Comparison of ENCODE assay signal across 17 cellular contexts in genomic region chr2:30224147-30224546, GRCh38. TPM values are rescaled to one million over a fixed set of nuclear protein-coding genes. Genes with fewer than 3 reads are reported as not detected.
A peak's percentile ranks its signal among the peaks of the same experiment; 100 is the strongest.
DNase-seq lines count a peak whose midpoint lies in the region; ATAC-seq and TF ChIP-seq lines count a peak whose summit lies in the region.
"Had no signal": no experiment of that assay in that cellular context is flagged by ENCODE, and none has a peak within 500 bp of the region (broad histone marks: within the 10 kb centered on the region; RNA-seq: fewer than 3 reads in every experiment).

No MANE protein-coding gene starts in this region.

- peak overlapping the region; percentile 18 for H3K4me3 Mint-ChIP-seq in T-helper 1 cell treated with Interleukin-12 subunit alpha and Interleukin-12 subunit beta and Interleukin-4 antibody, amounts not matched to agents 30 μg/mL and 1 μg/mL, for 36 hours
- H3K4me3 Mint-ChIP-seq: endodermal cell had no signal

- no peak for DNase-seq in T-helper 1 cell
- DNase-seq in OCI-LY7 (ENCODE audit: low spot score), result no peak
- peak; percentile 36 to 51 for DNase-seq in erythroblast (lab: John Stamatoyannopoulos, UW)
- no peak for DNase-seq in A172 (ENCODE audit: low spot score)
- no peak for DNase-seq in aorta
- DNase-seq: 8988T; activated CD4-positive, CD25-positive, alpha-beta regulatory T cell treated with anti-CD3 and anti-CD28 coated beads, Interleukin-2, amount 50 U/mL, for 72 hours; NCI-H69; stimulated activated CD4-positive, alpha-beta T cell treated with anti-CD3 and anti-CD28 coated beads, Interleukin-2, amount 100 ng/mL, for 48 hours had no signal

- H3K4me1 ChIP-seq in OCI-LY7 (ENCODE audit: insufficient read depth, low read length, poor library complexity, severe bottlenecking) (peaks cover 30% of the 10 kb centered on the region), parathyroid adenoma (peaks cover 39% of the 10 kb centered on the region), aorta (ENCODE audit: control insufficient read depth in 1 of 2, insufficient read depth in 2 of 2, low read length in 2 of 2) (peaks cover 0 to 4% of the 10 kb centered on the region in 2 donors)

- POLR2A ChIA-PET in OCI-LY7 (lab: Charles Lee), result interaction anchor here (1.1 to 2.0 kb wide), 3 partner anchors 10 to 77 kb away, joined by 3 to 6 read pairs (median 5); no protein-coding TSS in a partner anchor

- ATAC-seq in GM21360 (IDR thresholded peaks at IDR 0.05; ENCODE audit: unreplicated experiment) (no peak), aorta (ENCODE audit: low FRiP score) (no peak)
- ATAC-seq: HCT116 had no signal

- CTCF ChIA-PET in OCI-LY7 (lab: Charles Lee; ENCODE audit: unreplicated experiment), result no interaction called here

- peak overlapping the region; percentile 98 for H3K27ac Mint-ChIP-seq in T-helper 1 cell treated with Interleukin-12 subunit alpha and Interleukin-12 subunit beta and Interleukin-4 antibody, amounts not matched to agents 30 μg/mL and 1 μg/mL, for 36 hours
- H3K27ac Mint-ChIP-seq: endodermal cell, progenitor cell of endocrine pancreas had no signal

- no peak for TF ChIP-seq CTCF in OCI-LY7 (conservative IDR thresholded peaks at IDR 0.05; ENCODE audit: low read length)
- TF ChIP-seq CTCF in parathyroid adenoma (IDR thresholded peaks at IDR 0.05), result no peak

- H3K9me2 ChIP-seq in OCI-LY7 (ENCODE audit: insufficient read depth, low read length), result no peaks in the 10 kb centered on the region

- no peaks in the 10 kb centered on the region for H3K36me3 ChIP-seq in OCI-LY7 (ENCODE audit: insufficient read depth, low read length)
- H3K36me3 ChIP-seq in parathyroid adenoma (ENCODE audit: control insufficient read depth, insufficient read depth, low read length), result no peaks in the 10 kb centered on the region
- no peaks in the 10 kb centered on the region for H3K36me3 ChIP-seq in aorta (ENCODE audit: control insufficient read depth in 1 of 2, insufficient read depth in 2 of 2, low read length in 1 of 2)
- H3K36me3 ChIP-seq: suprapubic skin had no signal

- no peak overlapping the region for H3K9ac ChIP-seq in parathyroid adenoma

- TF ChIP-seq POLR2A in erythroblast (IDR thresholded peaks at IDR 0.05; ENCODE audit: low read length), result peak; percentile 27

- H3K4me2 ChIP-seq in OCI-LY7 (ENCODE audit: low read length) (peak overlapping the region; percentile 81), parathyroid adenoma (ENCODE audit: low read length) (no peak overlapping the region)

- no peaks in the 10 kb centered on the region for H3K9me3 Mint-ChIP-seq in T-helper 1 cell treated with Interleukin-12 subunit alpha and Interleukin-12 subunit beta and Interleukin-4 antibody, amounts not matched to agents 30 μg/mL and 1 μg/mL, for 36 hours
- H3K9me3 Mint-ChIP-seq: endodermal cell had no signal

- H4K20me1 ChIP-seq in OCI-LY7 (ENCODE audit: insufficient read depth, low read length), result no peaks in the 10 kb centered on the region

- H3K27me3 ChIP-seq in parathyroid adenoma (ENCODE audit: control insufficient read depth, insufficient read depth, low read length), result no peaks in the 10 kb centered on the region
- no peaks in the 10 kb centered on the region for H3K27me3 ChIP-seq in aorta (ENCODE audit: control insufficient read depth in 1 of 2, insufficient read depth in 2 of 2, low read length in 1 of 2)
- H3K27me3 ChIP-seq: suprapubic skin had no signal

- no TSS peak for BruUV-seq in OCI-LY7 (replicated peaks; lab: Mats Ljungman, UMichigan)

- H3K27ac ChIP-seq in OCI-LY7 (ENCODE audit: low read depth, low read length, poor library complexity, severe bottlenecking), result no peak overlapping the region
- H3K27ac ChIP-seq in parathyroid adenoma, result peak overlapping the region; percentile 97
- no peak overlapping the region for H3K27ac ChIP-seq in aorta (ENCODE audit: low read depth in 1 of 2, low read length in 2 of 2)

- H2AFZ ChIP-seq in OCI-LY7 (ENCODE audit: low read length) (peak overlapping the region; percentile 97; the same call in 1 of the 2 replicates), parathyroid adenoma (peak overlapping the region; percentile 63)

- H3K9me3 ChIP-seq in OCI-LY7 (ENCODE audit: low read length) (no peaks in the 10 kb centered on the region), parathyroid adenoma (ENCODE audit: control insufficient read depth, low read length) (no peaks in the 10 kb centered on the region), aorta (ENCODE audit: control insufficient read depth, low read length) (no peaks in the 10 kb centered on the region)
- H3K9me3 ChIP-seq: suprapubic skin had no signal

- H3K4me3 ChIP-seq in OCI-LY7 (ENCODE audit: low read depth, low read length, poor library complexity, severe bottlenecking) (no peak overlapping the region), parathyroid adenoma (ENCODE audit: low read depth, low read length) (no peak overlapping the region), aorta (ENCODE audit: low read length in 2 of 2) (no peak overlapping the region)
- H3K4me3 ChIP-seq: lung, suprapubic skin had no signal

- intact Hi-C loops in OCI-LY7 (cut with micrococcal nuclease; ENCODE audit: unreplicated experiment) (loop anchor here (2.0 kb wide), 1 partner anchor 113 kb away; no protein-coding TSS in a partner anchor), aorta (cut with DNase I) (no loop called here)

- H3K27me3 Mint-ChIP-seq in T-helper 1 cell treated with Interleukin-12 subunit alpha and Interleukin-12 subunit beta and Interleukin-4 antibody, amounts not matched to agents 30 μg/mL and 1 μg/mL, for 36 hours (ENCODE audit: low read depth), result no peaks in the 10 kb centered on the region

- no peaks in the 10 kb centered on the region for H3K79me2 ChIP-seq in OCI-LY7 (ENCODE audit: insufficient read depth, low read depth, low read length)
- H3K79me2 ChIP-seq in parathyroid adenoma, result peaks cover 3% of the 10 kb centered on the region

- H3K4me1 Mint-ChIP-seq in T-helper 1 cell treated with Interleukin-12 subunit alpha and Interleukin-12 subunit beta and Interleukin-4 antibody, amounts not matched to agents 30 μg/mL and 1 μg/mL, for 36 hours (ENCODE audit: low read depth), result peaks cover 60% of the 10 kb centered on the region

- no peaks in the 10 kb centered on the region for H3K36me3 Mint-ChIP-seq in T-helper 1 cell treated with Interleukin-12 subunit alpha and Interleukin-12 subunit beta and Interleukin-4 antibody, amounts not matched to agents 30 μg/mL and 1 μg/mL, for 36 hours (ENCODE audit: low read depth)

RNA-seq across cellular contexts. Expression of gene LBH, which starts 7.2 kb away (rescaled TPM):
- total RNA-seq in OCI-LY7 (2014; rRNA removed; shearing (Covaris generic)), result 0.75 and 3.7 TPM in 2 replicates
- total RNA-seq in OCI-LY7 (2022) (3.0 and 3.8 TPM in 2 replicates), aorta (100 to 1,000 TPM; 105 to 213 TPM)
- 87.4 and 182 TPM in 2 replicates for total RNA-seq in A172 (2014; rRNA removed; shearing (Covaris generic))
- polyA plus RNA-seq in aorta, result 10 to 100 TPM; 56.1 to 83.8 TPM

Comparison
In these comparisons a context has a peak if more than half of its experiments do, and no peak if none do; other contexts are left out.
1. DNase-seq: peak in erythroblast (2 of 2); none in T-helper 1 cell (0 of 5), OCI-LY7 (single experiment), A172 (single experiment) and aorta (0 of 2).
2. RNA of gene LBH, which starts 7.2 kb away (total RNA-seq): 105 to 213 TPM in aorta and 87.4 to 182 TPM in A172; 0.75 to 3.8 TPM in OCI-LY7; every median in the first group is over 10 times any median in the second.